ENCODE assay signal across 21 cellular contexts in genomic region chr5:117204926-117205869, GRCh38.
DNase-seq lines count a peak whose midpoint lies in the region; ATAC-seq, FAIRE-seq and TF ChIP-seq lines count a peak whose summit lies in the region.
"Had no signal": no experiment of that assay in that cellular context is flagged by ENCODE, and none has a peak within 500 bp of the region (broad histone marks: within the 10 kb centered on the region; RNA-seq: fewer than 3 reads in every experiment).

No MANE protein-coding gene starts in this region.

- no peak overlapping the region for H2BK5ac ChIP-seq in mesendoderm (ENCODE audit: low read length)

- TF ChIP-seq RAD21 in GM12878 (IDR thresholded peaks at IDR 0.05; ENCODE audit: insufficient read depth, low read depth, low read length), result no peak

- ATAC-seq in GM12878, result peak; percentile 51; the same call in 2 of the 3 replicates
- ATAC-seq: left lobe of liver, mucosa of descending colon, Panc1 had no signal

- in situ Hi-C loops in GM12878 (cut with MboI), result no loop called here

- no peak overlapping the region for H2BK15ac ChIP-seq in mesendoderm (replicated peaks; ENCODE audit: low read depth)

- CTCF ChIA-PET in GM12878 (lab: Yijun Ruan, JAX), result interaction anchor here (1.2 kb wide), 1 partner anchor 57 kb away, joined by 3 read pairs; no protein-coding TSS in a partner anchor

- no peak overlapping the region for H2BK120ac ChIP-seq in mesendoderm (ENCODE audit: low read depth, low read length)

- TF ChIP-seq CTCF in GM12878 (IDR thresholded peaks at IDR 0.05 in 2 of 3, conservative IDR thresholded peaks at IDR 0.05 in 1 of 3; ENCODE audit: control insufficient read depth in 2 of 3, extremely low read depth in 1 of 3, insufficient read depth in 1 of 3, low read depth in 3 of 3, low read length in 3 of 3), result no peak
- TF ChIP-seq CTCF in Peyer's patch (IDR thresholded peaks at IDR 0.05), result no peak

- H2AFZ ChIP-seq in GM12878 (ENCODE audit: control insufficient read depth, low read depth, low read length), result no peak overlapping the region

- DNase-seq in DMS 273 (lab: John Stamatoyannopoulos, UW; ENCODE audit: unreplicated experiment), result peak; percentile 88
- peak; percentile 56 for DNase-seq in NCI-H1694 (lab: John Stamatoyannopoulos, UW)
- no peak for DNase-seq in GM12878 (ENCODE audit: low read depth, low spot score)
- DNase-seq in mesendoderm, result peak; percentile 42
- no peak for DNase-seq in SKM-1 treated with dmso at 0.1 percent for 144 hours (lab: John Stamatoyannopoulos, UW; ENCODE audit: unreplicated experiment)
- DNase-seq in activated T-cell treated with anti-CD3 and anti-CD28 coated beads, Interleukin-2, amount 50 U/mL, for 1 hour, result no peak
- DNase-seq in NCI-H1048 (lab: John Stamatoyannopoulos, UW), result no peak
- no peak for DNase-seq in Peyer's patch
- DNase-seq: activated CD4-positive, alpha-beta memory T cell treated with anti-CD3 and anti-CD28 coated beads, Interleukin-2, amount 10 ng/mL, durations not matched to agents 7 days and 5 days; adrenal gland; brain microvascular endothelial cell; cortex of kidney; mucosa of descending colon; NCI-H187; stimulated activated CD4-positive, alpha-beta T cell treated with anti-CD3 and anti-CD28 coated beads, Interleukin-1b, Interleukin-23, amount 100 ng/mL, for 48 hours had no signal

- H3K9me3 ChIP-seq in GM12878 (replicated peaks; ENCODE audit: control insufficient read depth, insufficient read depth, low read length), result no peaks in the 10 kb centered on the region
- no peaks in the 10 kb centered on the region for H3K9me3 ChIP-seq in Peyer's patch
- H3K9me3 ChIP-seq: adrenal gland, mucosa of descending colon, prostate gland had no signal

- H3K18ac ChIP-seq in mesendoderm (ENCODE audit: low read length), result no peak overlapping the region

- H4K20me1 ChIP-seq in GM12878 (ENCODE audit: control insufficient read depth, insufficient read depth), result no peaks in the 10 kb centered on the region

- no peak overlapping the region for H3K23ac ChIP-seq in mesendoderm (ENCODE audit: low read length)

- no peak for TF ChIP-seq EP300 in GM12878 (IDR thresholded peaks at IDR 0.05; ENCODE audit: borderline replicate concordance in 1 of 2, control insufficient read depth in 1 of 2, low read depth in 2 of 2, low read length in 2 of 2)

- H3K27me3 ChIP-seq in GM12878 (replicated peaks in 1 of 2; ENCODE audit: control insufficient read depth in 2 of 2, insufficient read depth in 2 of 2, low read length in 1 of 2), result no peaks in the 10 kb centered on the region
- no peaks in the 10 kb centered on the region for H3K27me3 ChIP-seq in mesendoderm (ENCODE audit: insufficient read depth, low read length, poor library complexity)
- no peaks in the 10 kb centered on the region for H3K27me3 ChIP-seq in Peyer's patch
- H3K27me3 ChIP-seq: adrenal gland, brain microvascular endothelial cell had no signal

- H3K4ac ChIP-seq in mesendoderm (ENCODE audit: low read depth, low read length), result no peak overlapping the region

- no peak overlapping the region for H4K8ac ChIP-seq in mesendoderm (ENCODE audit: low read depth, low read length)

- H3K79me2 ChIP-seq in GM12878 (ENCODE audit: control insufficient read depth, insufficient read depth, low read length) (no peaks in the 10 kb centered on the region), mesendoderm (ENCODE audit: control insufficient read depth, insufficient read depth, low read length) (no peaks in the 10 kb centered on the region)

- no peak for FAIRE-seq in GM12878 (lab: Jason Lieb, UNC)
- FAIRE-seq: endometrium had no signal

- POLR2A ChIA-PET in GM12878 (lab: Charles Lee), result no interaction called here

- H3K9ac ChIP-seq in GM12878 (ENCODE audit: control insufficient read depth, insufficient read depth, low read length), result no peak overlapping the region
- H3K9ac ChIP-seq in mesendoderm (ENCODE audit: low read length), result no peak overlapping the region
- H3K9ac ChIP-seq: KMS-11 had no signal

- H3K27ac ChIP-seq in GM12878 (ENCODE audit: control insufficient read depth, insufficient read depth), result no peak overlapping the region
- H3K27ac ChIP-seq in mesendoderm (ENCODE audit: low read depth, low read length), result no peak overlapping the region
- H3K27ac ChIP-seq in Peyer's patch, result no peak overlapping the region
- H3K27ac ChIP-seq: adrenal gland, brain microvascular endothelial cell, KMS-11, prostate gland, SK-N-MC had no signal

- no peak overlapping the region for H3K56ac ChIP-seq in mesendoderm (ENCODE audit: low read length)

- H3K4me3 ChIP-seq in GM12878 (no peak overlapping the region), mesendoderm (ENCODE audit: low read length) (no peak overlapping the region), Peyer's patch (no peak overlapping the region)
- H3K4me3 ChIP-seq: adrenal gland, mucosa of descending colon, prostate gland, SK-N-MC had no signal

- H3K36me3 ChIP-seq in GM12878 (ENCODE audit: control insufficient read depth in 2 of 2, insufficient read depth in 2 of 2, low read length in 1 of 2), result no peaks in the 10 kb centered on the region
- H3K36me3 ChIP-seq in mesendoderm (ENCODE audit: control insufficient read depth, insufficient read depth, low read length), result no peaks in the 10 kb centered on the region
- no peaks in the 10 kb centered on the region for H3K36me3 ChIP-seq in Peyer's patch
- H3K36me3 ChIP-seq: adrenal gland, brain microvascular endothelial cell, prostate gland had no signal

- H3K4me1 ChIP-seq in GM12878 (ENCODE audit: control insufficient read depth, insufficient read depth, low read length), result no peaks in the 10 kb centered on the region
- H3K4me1 ChIP-seq in mesendoderm (ENCODE audit: control insufficient read depth, low read depth, low read length), result peaks cover 4% of the 10 kb centered on the region
- H3K4me1 ChIP-seq in Peyer's patch, result no peaks in the 10 kb centered on the region
- H3K4me1 ChIP-seq: adrenal gland, prostate gland had no signal

- BruUV-seq in GM12878 (replicated peaks; lab: Mats Ljungman, UMichigan), result no TSS peak

- H2AK5ac ChIP-seq in mesendoderm (ENCODE audit: low read length), result no peak overlapping the region

- no peak for TF ChIP-seq POLR2A in GM12878 (IDR thresholded peaks at IDR 0.05; ENCODE audit: low read depth, low read length)
- TF ChIP-seq POLR2A in Peyer's patch (IDR thresholded peaks at IDR 0.05), result no peak

- H3K79me1 ChIP-seq in mesendoderm (ENCODE audit: low read length), result no peaks in the 10 kb centered on the region

- intact Hi-C loops in GM12878 (cut with micrococcal nuclease; ENCODE audit: unreplicated experiment), result no loop called here

- RAD21 ChIA-PET in GM12878 (lab: Charles Lee; ENCODE audit: unreplicated experiment), result no interaction called here

- H4K5ac ChIP-seq in mesendoderm (ENCODE audit: low read length), result no peak overlapping the region

- SMC1A ChIA-PET in GM12878 (lab: Charles Lee; ENCODE audit: uncharacterized antibody, unreplicated experiment), result no interaction called here

- 29% methylated on average over 10 of the region's 10 CpGs for WGBS in GM12878 (ENCODE audit: insufficient coverage, insufficient replicate concordance, low lambda C conversion rate, missing lambda C conversion rate)
- WGBS in mesendoderm (ENCODE audit: extremely low coverage, insufficient coverage, low lambda C conversion rate), result no CpG with 5 or more reads among the region's 10 CpGs

- H3K4me2 ChIP-seq in GM12878 (ENCODE audit: control insufficient read depth, insufficient read depth), result no peak overlapping the region
- no peak overlapping the region for H3K4me2 ChIP-seq in mesendoderm (ENCODE audit: low read length)
- H3K4me2 ChIP-seq: KMS-11 had no signal

TF ChIP-seq in GM12878, 131 proteins besides CTCF, POLR2A, EP300 and RAD21 (continues in another document):
- no peak for TF ChIP-seq POU2F2 (IDR thresholded peaks at IDR 0.05; ENCODE audit: borderline replicate concordance, low read depth, low read length)
- TF ChIP-seq LARP7 (IDR thresholded peaks at IDR 0.05), result no peak
- no peak for TF ChIP-seq NR2C2 (IDR thresholded peaks at IDR 0.05; ENCODE audit: borderline replicate concordance, control insufficient read depth, insufficient read length, low read depth)
- no peak for TF ChIP-seq NKRF (conservative IDR thresholded peaks at IDR 0.05)
- no peak for TF ChIP-seq PBX3 (IDR thresholded peaks at IDR 0.05; ENCODE audit: insufficient replicate concordance, low read depth, low read length)
- TF ChIP-seq EGR1 (IDR thresholded peaks at IDR 0.05; ENCODE audit: borderline replicate concordance in 1 of 2, low read depth in 2 of 2, low read length in 2 of 2), result no peak
- TF ChIP-seq SIX5 (IDR thresholded peaks at IDR 0.05; ENCODE audit: low read depth, low read length, severe bottlenecking), result no peak
- TF ChIP-seq SIN3A (IDR thresholded peaks at IDR 0.05; ENCODE audit: low read depth, low read length), result no peak
- TF ChIP-seq EED (IDR thresholded peaks at IDR 0.05; ENCODE audit: low read depth), result no peak
- no peak for TF ChIP-seq RFX5 (IDR thresholded peaks at IDR 0.05; ENCODE audit: low read depth, low read length)
- TF ChIP-seq NR2C1 (IDR thresholded peaks at IDR 0.05), result no peak
- TF ChIP-seq SMAD1 (IDR thresholded peaks at IDR 0.05; ENCODE audit: low read depth, partially characterized antibody), result no peak
- no peak for TF ChIP-seq SREBF2 (IDR thresholded peaks at IDR 0.05; ENCODE audit: low read length)

Comparison
In these comparisons a context has a peak if more than half of its experiments do, and no peak if none do; other contexts are left out.
1. DNase-seq: peak in DMS 273 (single experiment), NCI-H1694 (single experiment) and mesendoderm (single experiment); none in GM12878 (single experiment), SKM-1 treated with dmso at 0.1 percent for 144 hours (single experiment), activated T-cell treated with anti-CD3 and anti-CD28 coated beads, Interleukin-2, amount 50 U/mL, for 1 hour (single experiment), NCI-H1048 (single experiment) and Peyer's patch (0 of 3).